Comparison of ENCODE assay signal across 9 cellular contexts in the genomic region with DNA sequence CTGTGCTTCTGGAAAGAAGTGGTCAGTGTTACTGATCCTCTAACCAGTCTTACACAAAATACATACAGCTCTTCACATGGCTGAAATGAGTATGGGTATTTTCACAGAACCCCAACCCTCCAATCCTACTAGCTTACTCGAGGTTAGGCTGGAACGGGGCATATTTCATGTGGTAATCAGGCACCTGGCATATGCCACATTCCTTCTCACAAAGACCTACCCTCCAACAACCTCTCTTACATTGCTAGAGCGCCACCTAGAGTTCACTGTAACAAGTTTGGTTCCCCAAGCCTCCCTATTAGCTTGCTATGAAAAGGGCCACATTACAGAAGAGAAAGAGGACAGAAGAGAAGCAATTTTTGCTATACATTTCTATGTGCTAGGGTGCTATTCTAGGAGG.
DNase-seq lines count a peak whose midpoint lies in the region; ATAC-seq and TF ChIP-seq lines count a peak whose summit lies in the region.
"Had no signal": no experiment of that assay in that cellular context is flagged by ENCODE, and none has a peak within 500 bp of the region (broad histone marks: within the 10 kb centered on the region; RNA-seq: fewer than 3 reads in every experiment).

No MANE protein-coding gene starts in this region.

- H3K9me2 ChIP-seq in DOHH2 (replicated peaks; ENCODE audit: control insufficient read depth, low read length) = no peaks in the 10 kb centered on the region

- H4K20me1 ChIP-seq in DOHH2 (ENCODE audit: control insufficient read depth, insufficient read depth, low read depth, low read length) = no peaks in the 10 kb centered on the region

- peak; percentile 48 for DNase-seq in M059J (ENCODE audit: low read depth)
- DNase-seq in RPMI8226 = peak; percentile 57
- peak in 1 of 2 donors; percentile 31 for DNase-seq in foreskin fibroblast
- DNase-seq in superior temporal gyrus (ENCODE audit: extremely low spot score) = peak; percentile 40
- no peak for DNase-seq in posterior cingulate gyrus
- DNase-seq: left cardiac atrium had no signal

- H3K36me3 ChIP-seq in DOHH2 (ENCODE audit: control insufficient read depth, low read length) = no peaks in the 10 kb centered on the region

- no peaks in the 10 kb centered on the region for H3K27me3 ChIP-seq in DOHH2 (ENCODE audit: control insufficient read depth, low read length)

- no peaks in the 10 kb centered on the region for H3K79me2 ChIP-seq in DOHH2 (ENCODE audit: control insufficient read depth, low read length)

- no peak overlapping the region for H3K27ac ChIP-seq in DOHH2 (ENCODE audit: low read depth, low read length)

- no peaks in the 10 kb centered on the region for H3K4me1 ChIP-seq in DOHH2 (ENCODE audit: control insufficient read depth, low read length)

- ATAC-seq in GM21786 (IDR thresholded peaks at IDR 0.05; ENCODE audit: unreplicated experiment) (peak; percentile 90), HG03457 (IDR thresholded peaks at IDR 0.05; ENCODE audit: unreplicated experiment) (no peak)

- H3K4me3 ChIP-seq in DOHH2 (ENCODE audit: low read length) (no peak overlapping the region), foreskin fibroblast (ENCODE audit: low read depth in 1 of 2, low read length in 2 of 2) (no peak overlapping the region)

- intact Hi-C loops in posterior cingulate gyrus (cut with DNase I) = no loop called here

- no peak overlapping the region for H3K4me2 ChIP-seq in DOHH2 (ENCODE audit: low read length)

- no peaks in the 10 kb centered on the region for H3K9me3 ChIP-seq in DOHH2 (ENCODE audit: control insufficient read depth, insufficient read depth, low read length)

- TF ChIP-seq CTCF in DOHH2 (IDR thresholded peaks at IDR 0.05; ENCODE audit: low read depth, low read length, poor library complexity, severe bottlenecking) (peak; percentile 75), foreskin fibroblast (IDR thresholded peaks at IDR 0.05; ENCODE audit: low read depth, low read length) (peak; percentile 12)

- H3F3A ChIP-seq in DOHH2 (ENCODE audit: control insufficient read depth, insufficient read depth) = no peaks in the 10 kb centered on the region

Comparison
In these comparisons a context has a peak if more than half of its experiments do, and no peak if none do; other contexts are left out.
1. DNase-seq: peak in M059J (single experiment), RPMI8226 (single experiment) and superior temporal gyrus (single experiment); none in posterior cingulate gyrus (0 of 10).